In the genomic region with DNA sequence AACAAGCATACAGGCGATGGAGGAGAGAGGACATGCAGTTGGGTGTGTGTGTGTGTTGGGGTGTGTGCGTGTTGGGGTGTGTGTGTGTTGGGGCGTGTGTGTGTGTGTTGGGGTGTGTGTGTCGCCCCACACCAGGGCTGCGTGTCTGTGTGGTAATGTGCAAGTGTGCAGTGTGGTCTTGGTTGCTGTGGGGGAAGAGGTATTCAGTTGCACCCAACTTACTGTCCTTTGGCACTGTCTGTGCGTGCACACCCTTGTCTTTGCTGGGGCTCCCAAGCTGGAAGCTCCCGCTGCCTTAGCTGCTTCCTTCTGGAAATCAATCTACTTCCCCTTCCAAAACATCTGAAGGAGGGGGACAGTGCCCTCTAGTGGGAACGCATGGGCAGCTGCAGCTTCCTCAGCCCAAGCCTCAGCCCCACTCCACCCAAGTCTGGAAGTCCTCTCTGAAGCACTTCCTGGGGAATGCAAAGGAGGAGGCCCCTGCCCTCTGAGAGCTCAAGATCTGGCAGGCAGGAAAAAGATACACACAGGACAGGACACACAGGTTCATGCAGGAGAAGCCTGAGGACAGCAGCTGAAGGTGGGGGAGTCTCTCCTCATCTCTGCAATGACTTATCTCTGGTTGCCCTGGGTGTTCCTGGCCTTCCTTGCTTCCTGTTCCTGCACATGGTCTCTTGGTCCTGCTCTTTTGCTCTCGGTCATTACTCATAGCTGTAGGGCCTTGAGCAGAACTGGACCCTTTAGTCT, we compare ENCODE assay signal across 8 cellular contexts. TPM values are rescaled to one million over a fixed set of nuclear protein-coding genes. Genes with fewer than 3 reads are reported as not detected.
DNase-seq lines count a peak whose midpoint lies in the region; ATAC-seq and TF ChIP-seq lines count a peak whose summit lies in the region.

No MANE protein-coding gene starts in this region.

- TF ChIP-seq CTCF in AG09309 (IDR thresholded peaks at IDR 0.05; ENCODE audit: control insufficient read depth, insufficient read depth, low read depth, low read length, missing control alignments) (peak; percentile 99), lung (IDR thresholded peaks at IDR 0.05; ENCODE audit: control extremely low read depth, extremely low read depth) (peak; percentile 90)

- 43 to 46% methylated on average over 9 of the region's 9 CpGs for WGBS in lung, 2 donors

- no peaks in the 10 kb centered on the region for H3K9me3 ChIP-seq in lung (ENCODE audit: control insufficient read depth in 2 of 2, insufficient read depth in 1 of 2, low read length in 1 of 2)

- no peaks in the 10 kb centered on the region for H3K27me3 ChIP-seq in lung (ENCODE audit: control insufficient read depth, insufficient read depth)

- no peak for DNase-seq in AG09309 (ENCODE audit: low read depth)
- DNase-seq in GOT3 (lab: John Stamatoyannopoulos, UW): peak; percentile 15
- DNase-seq in NCI-H446 (lab: John Stamatoyannopoulos, UW): peak; percentile 35 to 81
- DNase-seq in activated CD4-positive, alpha-beta T cell treated with anti-CD3 and anti-CD28 coated beads for 1 hour: peak; percentile 50
- peak; percentile 87 for DNase-seq in dedifferentiated amniotic fluid mesenchymal stem cell (ENCODE audit: extremely low spot score)
- peak; percentile 86 for DNase-seq in lung (ENCODE audit: low spot score)
- peak; percentile 29 to 41 (median 40) for DNase-seq in stimulated activated CD4-positive, alpha-beta T cell treated with anti-CD3 and anti-CD28 coated beads, TNF-alpha, amount 100 ng/mL, for 4 hours (ENCODE audit: low read depth in 3 of 3)

- H3K27ac ChIP-seq in lung (ENCODE audit: low read depth in 1 of 2, low read length in 1 of 2): peak overlapping the region in 1 of 2 donors; percentile 37

- H3K4me3 ChIP-seq in AG09309 (ENCODE audit: control insufficient read depth, low read depth, low read length) (no peak overlapping the region), lung (no peak overlapping the region)

- ATAC-seq in lung (ENCODE audit: insufficient read depth, low FRiP score): peak; percentile 82
- ATAC-seq in HG03097 (IDR thresholded peaks at IDR 0.05; ENCODE audit: low FRiP score, unreplicated experiment): no peak

- H3K4me1 ChIP-seq in lung (ENCODE audit: control insufficient read depth in 2 of 2, insufficient read depth in 2 of 2, low read length in 2 of 2): peaks cover 0 to 2% of the 10 kb centered on the region in 2 donors

- H3K36me3 ChIP-seq in lung (ENCODE audit: control insufficient read depth in 2 of 2, insufficient read depth in 2 of 2, low read length in 2 of 2): no peaks in the 10 kb centered on the region

RNA-seq across cellular contexts. Expression of gene ASIC1, which starts 13.1 kb away (rescaled TPM):
- total RNA-seq in lung: 1 to 10 TPM; 2.0 TPM
- polyA plus RNA-seq in lung: under 1 TPM; 0.41 to 0.69 TPM

RNA-seq across cellular contexts. Expression of gene SMARCD1, which starts 14.7 kb away (rescaled TPM):
- 10 to 100 TPM; 56.6 to 58.8 TPM for total RNA-seq in lung
- 10 to 100 TPM; 11.9 to 26.6 TPM for polyA plus RNA-seq in lung

RNA-seq across cellular contexts. Expression of gene GPD1, which starts 33.3 kb away (rescaled TPM):
- 10 to 100 TPM in 1 of 2 donors, not detected in 1; 20.0 TPM for total RNA-seq in lung
- polyA plus RNA-seq in lung: 1 to 10 TPM; 1.7 to 9.9 TPM

RNA-seq across cellular contexts. Expression of gene COX14, which starts 41.5 kb away (rescaled TPM):
- total RNA-seq in lung: 10 to 100 TPM; 31.2 to 62.7 TPM
- polyA plus RNA-seq in lung: 10 to 100 TPM; 78.1 to 85.3 TPM

RNA-seq across cellular contexts. Expression of gene RACGAP1, which starts 45.2 kb away (rescaled TPM):
- 10 to 100 TPM; 13.1 to 26.8 TPM for total RNA-seq in lung
- 1 to 10 TPM; 3.8 to 7.2 TPM for polyA plus RNA-seq in lung
